ENCODE assay signal across 24 cellular contexts in genomic region chr14:36161781-36162180, GRCh38. TPM values are rescaled to one million over a fixed set of nuclear protein-coding genes. Genes with fewer than 3 reads are reported as not detected.
DNase-seq lines count a peak whose midpoint lies in the region; ATAC-seq, FAIRE-seq and TF ChIP-seq lines count a peak whose summit lies in the region.
"Had no signal": no experiment of that assay in that cellular context is flagged by ENCODE, and none has a peak within 500 bp of the region (broad histone marks: within the 10 kb centered on the region; RNA-seq: fewer than 3 reads in every experiment).

No MANE protein-coding gene starts in this region.

- H3K4me1 Mint-ChIP-seq in endodermal cell, result no peaks in the 10 kb centered on the region
- H3K4me1 Mint-ChIP-seq: activated CD8-positive, alpha-beta memory T cell treated with anti-CD3 and anti-CD28 coated beads, Interleukin-2, amount 10 ng/mL, durations not matched to agents 7 days and 5 days; naive thymus-derived CD8-positive, alpha-beta T cell had no signal

- no peak overlapping the region; the same call in 1 of the 2 replicates for H3K4me2 ChIP-seq in HepG2 (ENCODE audit: low read depth, low read length)
- H3K4me2 ChIP-seq: BLaER1 treated with 17β-estradiol and CSF1 and Interleukin-3, amounts not matched to agents 10 nM and 100 nM had no signal

- intact Hi-C loops in HepG2 (cut with micrococcal nuclease; ENCODE audit: unreplicated experiment), result no loop called here
- intact Hi-C loops in right lobe of liver (cut with DNase I), result no loop called here
- intact Hi-C loops in mucosa of descending colon (cut with DNase I, micrococcal nuclease), result no loop called here
- intact Hi-C loops in gastrocnemius medialis (cut with DNase I; ENCODE audit: low total_unique reads), result no loop called here
- intact Hi-C loops in head of caudate nucleus (cut with DNase I), result no loop called here

- peak overlapping the region; percentile 62 for H3K27ac Mint-ChIP-seq in endodermal cell
- H3K27ac Mint-ChIP-seq: activated CD8-positive, alpha-beta memory T cell treated with anti-CD3 and anti-CD28 coated beads, Interleukin-2, amount 10 ng/mL, durations not matched to agents 7 days and 5 days; dendritic cell treated with granulocyte-macrophage colony-stimulating factor and Interleukin-4, amounts not matched to agents 40 ng/mL and 50 ng/mL, for 4 days; naive thymus-derived CD8-positive, alpha-beta T cell had no signal

- POLR2A ChIA-PET in HepG2 (lab: Yijun Ruan, JAX), result no interaction called here

- H3K4me3 ChIP-seq in HepG2 (replicated peaks in 1 of 3; ENCODE audit: insufficient read depth in 1 of 3, low read depth in 2 of 3, low read length in 3 of 3) (no peak overlapping the region), right lobe of liver (no peak overlapping the region), endodermal cell (ENCODE audit: low read length) (no peak overlapping the region), mucosa of descending colon (no peak overlapping the region), gastrocnemius medialis (no peak overlapping the region)
- H3K4me3 ChIP-seq in effector memory CD4-positive, alpha-beta T cell (ENCODE audit: insufficient read depth, low read depth, low read length, poor library complexity, severe bottlenecking), result no peak overlapping the region
- H3K4me3 ChIP-seq: BLaER1 treated with 17β-estradiol and CSF1 and Interleukin-3, amounts not matched to agents 10 nM and 100 nM; SK-N-MC; suprapubic skin had no signal

- no peaks in the 10 kb centered on the region for H3K36me3 Mint-ChIP-seq in endodermal cell (ENCODE audit: low read depth)
- H3K36me3 Mint-ChIP-seq: activated CD8-positive, alpha-beta memory T cell treated with anti-CD3 and anti-CD28 coated beads, Interleukin-2, amount 10 ng/mL, durations not matched to agents 7 days and 5 days; naive thymus-derived CD8-positive, alpha-beta T cell had no signal

- no peaks in the 10 kb centered on the region for H3K79me2 ChIP-seq in HepG2 (ENCODE audit: insufficient read depth, low read length)

- H3K9me3 Mint-ChIP-seq in endodermal cell, result peaks cover 2% of the 10 kb centered on the region
- H3K9me3 Mint-ChIP-seq: dendritic cell treated with granulocyte-macrophage colony-stimulating factor and Interleukin-4, amounts not matched to agents 40 ng/mL and 50 ng/mL, for 4 days had no signal

- no peak for DNase-seq in HepG2 (ENCODE audit: low spot score)
- no peak for DNase-seq in right lobe of liver
- peak; percentile 86 for DNase-seq in endodermal cell
- peak in 2 of 3 donors; percentile 20 to 42 for DNase-seq in mucosa of descending colon
- DNase-seq in gastrocnemius medialis, result no peak
- no peak for DNase-seq in head of caudate nucleus
- DNase-seq in effector memory CD4-positive, alpha-beta T cell, result no peak
- DNase-seq: activated CD8-positive, alpha-beta memory T cell treated with anti-CD3 and anti-CD28 coated beads, Interleukin-2, amount 10 ng/mL, durations not matched to agents 7 days and 5 days; DMS 273 treated with DMSO at 0.1 percent for 48 hours; KG1; mammary epithelial cell; naive thymus-derived CD8-positive, alpha-beta T cell; NCI-H1048; NCI-H2081 treated with DMSO at 0.1 percent for 48 hours; NCI-H774; PC-3 had no signal

- H2AFZ ChIP-seq in HepG2 (ENCODE audit: low read length), result no peak overlapping the region

- in situ Hi-C loops in HepG2 (cut with HindIII; ENCODE audit: extremely low pct_ligation_motif_present, low pct_unique_long_range_greater_than_20kb) (no loop called here), gastrocnemius medialis (cut with MboI; ENCODE audit: low sequenced_read_pairs in 4 of 4) (no loop called here)

- no peak for FAIRE-seq in HepG2 (lab: Jason Lieb, UNC)
- FAIRE-seq: A204.1 had no signal

- no peaks in the 10 kb centered on the region for H3K9me3 ChIP-seq in HepG2 (ENCODE audit: low read length)
- H3K9me3 ChIP-seq in right lobe of liver, result no peaks in the 10 kb centered on the region
- H3K9me3 ChIP-seq in endodermal cell (ENCODE audit: control insufficient read depth, low read length), result no peaks in the 10 kb centered on the region
- H3K9me3 ChIP-seq in mucosa of descending colon, result no peaks in the 10 kb centered on the region
- no peaks in the 10 kb centered on the region for H3K9me3 ChIP-seq in gastrocnemius medialis
- no peaks in the 10 kb centered on the region for H3K9me3 ChIP-seq in effector memory CD4-positive, alpha-beta T cell (ENCODE audit: control insufficient read depth, low read length)
- H3K9me3 ChIP-seq: suprapubic skin had no signal

- no peaks in the 10 kb centered on the region for H3K4me1 ChIP-seq in HepG2 (ENCODE audit: insufficient read depth, low read length)
- H3K4me1 ChIP-seq in right lobe of liver, result no peaks in the 10 kb centered on the region
- no peaks in the 10 kb centered on the region for H3K4me1 ChIP-seq in endodermal cell (ENCODE audit: control insufficient read depth, insufficient read depth, low read length)
- no peaks in the 10 kb centered on the region for H3K4me1 ChIP-seq in mucosa of descending colon (ENCODE audit: low read depth)
- H3K4me1 ChIP-seq in gastrocnemius medialis, result no peaks in the 10 kb centered on the region
- no peaks in the 10 kb centered on the region for H3K4me1 ChIP-seq in effector memory CD4-positive, alpha-beta T cell (ENCODE audit: control insufficient read depth, insufficient read depth, low read length, poor library complexity, severe bottlenecking)
- H3K4me1 ChIP-seq: BLaER1 treated with 17β-estradiol and CSF1 and Interleukin-3, amounts not matched to agents 10 nM and 100 nM; suprapubic skin had no signal

- CTCF ChIA-PET in HepG2 (lab: Yijun Ruan, JAX; ENCODE audit: low intra/inter-chr PET ratio, low total read pairs), result no interaction called here

- no peak for TF ChIP-seq CTCF in HepG2 (CRISPR knock-in tag; IDR thresholded peaks at IDR 0.05)
- no peak for TF ChIP-seq CTCF in right lobe of liver (IDR thresholded peaks at IDR 0.05)
- TF ChIP-seq CTCF in endodermal cell (conservative IDR thresholded peaks at IDR 0.05), result no peak
- no peak for TF ChIP-seq CTCF in mucosa of descending colon (IDR thresholded peaks at IDR 0.05)
- no peak for TF ChIP-seq CTCF in gastrocnemius medialis (IDR thresholded peaks at IDR 0.05 in 4 of 5, conservative IDR thresholded peaks at IDR 0.05 in 1 of 5)

- TF ChIP-seq POLR2A in HepG2 (IDR thresholded peaks at IDR 0.05; ENCODE audit: insufficient read depth in 1 of 2, low read depth in 2 of 2, low read length in 2 of 2), result no peak
- no peak for TF ChIP-seq POLR2A in right lobe of liver (IDR thresholded peaks at IDR 0.05)
- no peak for TF ChIP-seq POLR2A in gastrocnemius medialis (IDR thresholded peaks at IDR 0.05)

- H3K36me3 ChIP-seq in HepG2 (replicated peaks in 1 of 2; ENCODE audit: control insufficient read depth in 1 of 2, insufficient read depth in 2 of 2, low read length in 2 of 2) (no peaks in the 10 kb centered on the region), right lobe of liver (no peaks in the 10 kb centered on the region), endodermal cell (ENCODE audit: control insufficient read depth, insufficient read depth, low read length) (no peaks in the 10 kb centered on the region), mucosa of descending colon (ENCODE audit: low read depth) (no peaks in the 10 kb centered on the region), gastrocnemius medialis (no peaks in the 10 kb centered on the region)
- H3K36me3 ChIP-seq in effector memory CD4-positive, alpha-beta T cell (ENCODE audit: control insufficient read depth, insufficient read depth, low read length), result no peaks in the 10 kb centered on the region
- H3K36me3 ChIP-seq: BLaER1 treated with 17β-estradiol and CSF1 and Interleukin-3, amounts not matched to agents 10 nM and 100 nM; suprapubic skin had no signal

- peaks cover 44% of the 10 kb centered on the region for H3K27me3 Mint-ChIP-seq in endodermal cell (ENCODE audit: insufficient read depth)
- H3K27me3 Mint-ChIP-seq: dendritic cell treated with granulocyte-macrophage colony-stimulating factor and Interleukin-4, amounts not matched to agents 40 ng/mL and 50 ng/mL, for 4 days had no signal

- peak overlapping the region; percentile 56 for H3K4me3 Mint-ChIP-seq in endodermal cell
- H3K4me3 Mint-ChIP-seq: activated CD8-positive, alpha-beta memory T cell treated with anti-CD3 and anti-CD28 coated beads, Interleukin-2, amount 10 ng/mL, durations not matched to agents 7 days and 5 days; dendritic cell treated with granulocyte-macrophage colony-stimulating factor and Interleukin-4, amounts not matched to agents 40 ng/mL and 50 ng/mL, for 4 days; naive thymus-derived CD8-positive, alpha-beta T cell had no signal

- WGBS in HepG2 (ENCODE audit: low lambda C conversion rate), result 23% methylated on average over 12 of the region's 12 CpGs
- WGBS in right lobe of liver (ENCODE audit: insufficient coverage, low coverage, low lambda C conversion rate, missing lambda C conversion rate), result 28% methylated on average over 10 of the region's 12 CpGs
- 58 to 65% methylated on average over 9 to 12 of the region's 12 CpGs for WGBS in endodermal cell (ENCODE audit: insufficient coverage in 1 of 2, insufficient read length in 1 of 2), 2 experiments

- TF ChIP-seq EP300 in HepG2 (IDR thresholded peaks at IDR 0.05; ENCODE audit: low read depth in 2 of 2, low read length in 2 of 2), result no peak
- no peak for TF ChIP-seq EP300 in HepG2 (CRISPR knock-in tag; IDR thresholded peaks at IDR 0.05; ENCODE audit: borderline replicate concordance)

- no peaks in the 10 kb centered on the region for H4K20me1 ChIP-seq in HepG2 (ENCODE audit: insufficient read depth, low read length)
- H4K20me1 ChIP-seq: BLaER1 treated with 17β-estradiol and CSF1 and Interleukin-3, amounts not matched to agents 10 nM and 100 nM had no signal

- no TSS peak for BruUV-seq in HepG2 (replicated peaks; lab: Mats Ljungman, UMichigan)

- H3K9ac ChIP-seq in HepG2 (ENCODE audit: insufficient read depth, low read depth, low read length) (no peak overlapping the region), endodermal cell (ENCODE audit: extremely low read depth, low read length, poor library complexity, severe bottlenecking) (no peak overlapping the region)
- H3K9ac ChIP-seq: BLaER1 treated with 17β-estradiol and CSF1 and Interleukin-3, amounts not matched to agents 10 nM and 100 nM had no signal

- H3K27ac ChIP-seq in HepG2 (ENCODE audit: extremely low read length, insufficient read depth, low read length) (no peak overlapping the region), right lobe of liver (no peak overlapping the region), endodermal cell (ENCODE audit: low read depth, low read length) (no peak overlapping the region), gastrocnemius medialis (no peak overlapping the region)
- no peak overlapping the region for H3K27ac ChIP-seq in effector memory CD4-positive, alpha-beta T cell (ENCODE audit: insufficient read depth, low read length, poor library complexity, severe bottlenecking)
- H3K27ac ChIP-seq: BLaER1 treated with 17β-estradiol and CSF1 and Interleukin-3, amounts not matched to agents 10 nM and 100 nM; SK-N-MC; suprapubic skin had no signal

- TF ChIP-seq RAD21 in HepG2 (CRISPR knock-in tag; IDR thresholded peaks at IDR 0.05), result no peak

- ATAC-seq in HepG2 (peak; percentile 56), right lobe of liver (no peak), mucosa of descending colon (peak; percentile 51), gastrocnemius medialis (no peak), HG03025 (IDR thresholded peaks at IDR 0.05; ENCODE audit: low FRiP score, unreplicated experiment) (no peak)
- ATAC-seq: activated CD8-positive, alpha-beta memory T cell treated with anti-CD3 and anti-CD28 coated beads, Interleukin-2, amount 10 ng/mL, durations not matched to agents 7 days and 5 days; esophagus mucosa; naive thymus-derived CD8-positive, alpha-beta T cell; PC-3 had no signal

- H3K27me3 ChIP-seq in HepG2 (ENCODE audit: control insufficient read depth in 1 of 2, insufficient read depth in 2 of 2, low read length in 2 of 2) (peaks cover 0 to 27% of the 10 kb centered on the region in 2 experiments; a peak in 3 of 5 replicates), right lobe of liver (no peaks in the 10 kb centered on the region), endodermal cell (ENCODE audit: control insufficient read depth, insufficient read depth, low read length, poor library complexity, severe bottlenecking) (no peaks in the 10 kb centered on the region), gastrocnemius medialis (no peaks in the 10 kb centered on the region)
- no peaks in the 10 kb centered on the region for H3K27me3 ChIP-seq in effector memory CD4-positive, alpha-beta T cell (replicated peaks; ENCODE audit: control insufficient read depth, insufficient read depth, low read length, poor library complexity, severe bottlenecking)
- H3K27me3 ChIP-seq: BLaER1 treated with 17β-estradiol and CSF1 and Interleukin-3, amounts not matched to agents 10 nM and 100 nM; suprapubic skin had no signal

RNA-seq across cellular contexts. Expression of gene PTCSC3, which starts 14.7 kb away (rescaled TPM):
- total RNA-seq in HepG2 (2016; rRNA removed; fragmentation: Illumina TruSeq; extraction: Trizol), result not detected in 2 replicates
- not detected in 2 replicates for total RNA-seq in HepG2 (2016; cell fraction: cytosol; rRNA removed; fragmentation: Illumina TruSeq; extraction: Trizol; ENCODE audit: low read depth)
- not detected in 2 replicates for total RNA-seq in HepG2 (2016; cell fraction: insoluble cytoplasmic fraction; rRNA removed; fragmentation: Illumina TruSeq; extraction: Trizol)
- total RNA-seq in HepG2 (2016; cell fraction: membrane; rRNA removed; fragmentation: Illumina TruSeq; extraction: Trizol), result not detected in 2 replicates
- not detected in 2 replicates for total RNA-seq in HepG2 (2016; cell fraction: nucleus; rRNA removed; fragmentation: Illumina TruSeq; extraction: Trizol)
- polyA plus RNA-seq in HepG2 (2011; rRNA removed), result not detected in 2 replicates
- not detected in 2 replicates for polyA plus RNA-seq in HepG2 (2011; cell fraction: cytosol; rRNA removed)
- polyA plus RNA-seq in HepG2 (2011; cell fraction: nucleus; rRNA removed), result not detected in 2 replicates
- polyA plus RNA-seq in HepG2 (2012), result not detected in 2 replicates
- polyA plus RNA-seq in HepG2 (2016; cell fraction: cytosol; fragmentation: Illumina TruSeq; extraction: Trizol; ENCODE audit: low read depth), result not detected in 2 replicates
- polyA plus RNA-seq in HepG2 (2016; cell fraction: insoluble cytoplasmic fraction; fragmentation: Illumina TruSeq; extraction: Trizol; ENCODE audit: low read depth), result not detected in 2 replicates
- polyA plus RNA-seq in HepG2 (2016; cell fraction: membrane; fragmentation: Illumina TruSeq; extraction: Trizol; ENCODE audit: low read depth), result not detected in 2 replicates
- polyA plus RNA-seq in HepG2 (2016; cell fraction: nucleus; fragmentation: Illumina TruSeq; extraction: Trizol; ENCODE audit: insufficient read depth, low read depth), result not detected in 2 replicates
- polyA minus RNA-seq in HepG2 (2011; rRNA and poly(A)+ RNA removed; ENCODE audit: low replicate concordance), result not detected in 2 replicates
- not detected in 2 replicates for polyA minus RNA-seq in HepG2 (2011; cell fraction: cytosol; rRNA and poly(A)+ RNA removed)
- polyA minus RNA-seq in HepG2 (2011; cell fraction: nucleus; rRNA and poly(A)+ RNA removed), result not detected in 2 replicates
- total RNA-seq in right lobe of liver, result not detected
- not detected for total RNA-seq in endodermal cell
- polyA plus RNA-seq in endodermal cell (2013, experiment 1 of 2), result not detected
- polyA plus RNA-seq in endodermal cell (2013, experiment 2 of 2), result not detected
- total RNA-seq in mucosa of descending colon, result not detected
- not detected for total RNA-seq in gastrocnemius medialis
- total RNA-seq: activated CD8-positive, alpha-beta memory T cell treated with anti-CD3 and anti-CD28 coated beads, Interleukin-2, amount 10 ng/mL, durations not matched to agents 7 days and 5 days; esophagus mucosa; glomerular endothelial cell; mammary epithelial cell; naive thymus-derived CD8-positive, alpha-beta T cell; PC-3; suprapubic skin had no signal
- polyA plus RNA-seq: mammary epithelial cell; naive thymus-derived CD8-positive, alpha-beta T cell had no signal

Comparison
In these comparisons a context has a peak if more than half of its experiments do, and no peak if none do; other contexts are left out.
1. ATAC-seq: peak in HepG2 (single experiment) and mucosa of descending colon (single experiment); none in right lobe of liver (0 of 4), gastrocnemius medialis (0 of 2) and HG03025 (single experiment).
2. DNase-seq: peak in endodermal cell (single experiment) and mucosa of descending colon (2 of 3); none in HepG2 (single experiment), right lobe of liver (0 of 3), gastrocnemius medialis (0 of 2), head of caudate nucleus (0 of 42) and effector memory CD4-positive, alpha-beta T cell (0 of 3).